Comparison of ENCODE assay signal across 9 cellular contexts in the genomic region with DNA sequence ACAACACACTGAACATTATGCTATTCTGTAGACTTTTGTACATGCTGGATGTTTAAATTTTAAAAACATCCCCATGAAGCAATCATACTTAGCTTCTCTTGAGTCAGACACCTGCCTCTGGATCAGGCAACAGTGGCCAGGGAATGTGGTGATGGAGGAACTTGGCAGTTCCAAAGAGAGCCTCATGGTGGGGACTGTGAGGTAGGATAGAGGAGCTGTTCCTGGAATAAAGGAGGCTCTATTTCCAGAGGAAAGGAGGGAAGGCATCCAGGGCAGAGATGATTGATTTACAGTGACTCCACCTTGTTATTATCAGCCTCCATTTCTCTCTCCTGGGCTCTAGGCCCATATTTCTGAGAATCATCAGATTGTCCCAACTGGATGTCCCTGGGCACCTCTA. TPM values are rescaled to one million over a fixed set of nuclear protein-coding genes. Genes with fewer than 3 reads are reported as not detected.
DNase-seq lines count a peak whose midpoint lies in the region; ATAC-seq lines count a peak whose summit lies in the region.
"Had no signal": no experiment of that assay in that cellular context is flagged by ENCODE, and none has a peak within 500 bp of the region (broad histone marks: within the 10 kb centered on the region; RNA-seq: fewer than 3 reads in every experiment).

No MANE protein-coding gene starts in this region.

- H3K18ac ChIP-seq in neuronal stem cell (ENCODE audit: low read length), result no peak overlapping the region

- H2BK15ac ChIP-seq in neuronal stem cell (ENCODE audit: low read length), result no peak overlapping the region

- H2AFZ ChIP-seq in neuronal stem cell (ENCODE audit: low read length), result no peak overlapping the region

- no peak overlapping the region for H3K27ac ChIP-seq in neuronal stem cell (replicated peaks; ENCODE audit: low read length)

- DNase-seq in DMS114 treated with DMSO at 0.1 percent for 48 hours (lab: John Stamatoyannopoulos, UW; ENCODE audit: unreplicated experiment), result peak; percentile 67
- DNase-seq in NCI-H526 (lab: John Stamatoyannopoulos, UW), result peak; percentile 17 to 71
- DNase-seq in neuronal stem cell (ENCODE audit: low spot score), result peak; percentile 8
- no peak for DNase-seq in stimulated activated naive CD4-positive, alpha-beta T cell (lab: John Stamatoyannopoulos, UW)
- DNase-seq in NCI-H2171 (lab: John Stamatoyannopoulos, UW), result no peak
- DNase-seq: effector memory CD8-positive, alpha-beta T cell had no signal

- H4K91ac ChIP-seq in neuronal stem cell (ENCODE audit: low read depth, low read length, poor library complexity), result no peak overlapping the region

- peaks cover 0 to under 1% (median 0%) of the 10 kb centered on the region in 3 experiments for H3K27me3 ChIP-seq in neuronal stem cell (ENCODE audit: control insufficient read depth in 3 of 3, insufficient read depth in 3 of 3, low read depth in 1 of 3, low read length in 3 of 3)

- H3K4me2 ChIP-seq in neuronal stem cell (ENCODE audit: insufficient read depth, low read length, poor library complexity, severe bottlenecking), result no peak overlapping the region

- no peaks in the 10 kb centered on the region for H3K36me3 ChIP-seq in neuronal stem cell (replicated peaks in 1 of 2; ENCODE audit: control insufficient read depth in 2 of 2, insufficient read depth in 2 of 2, low read length in 2 of 2)

- H3K23ac ChIP-seq in neuronal stem cell (ENCODE audit: low read depth, low read length, poor library complexity), result no peak overlapping the region

- peak; percentile 64 for ATAC-seq in esophagus mucosa
- no peak for ATAC-seq in GM21576 (IDR thresholded peaks at IDR 0.05; ENCODE audit: unreplicated experiment)
- no peak for ATAC-seq in GM21381 (IDR thresholded peaks at IDR 0.05; ENCODE audit: unreplicated experiment)
- ATAC-seq: effector memory CD8-positive, alpha-beta T cell had no signal

- no peaks in the 10 kb centered on the region for H3K4me1 ChIP-seq in neuronal stem cell (ENCODE audit: control insufficient read depth in 2 of 2, insufficient read depth in 1 of 2, low read depth in 1 of 2, low read length in 2 of 2)

- no peak overlapping the region for H3K14ac ChIP-seq in neuronal stem cell (ENCODE audit: low read length)

- H2BK12ac ChIP-seq in neuronal stem cell (ENCODE audit: low read length), result no peak overlapping the region

- H2BK5ac ChIP-seq in neuronal stem cell (ENCODE audit: low read length), result no peak overlapping the region

- H3K9ac ChIP-seq in neuronal stem cell (ENCODE audit: low read depth, low read length, poor library complexity), result no peak overlapping the region

- H2AK5ac ChIP-seq in neuronal stem cell (ENCODE audit: low read depth, low read length), result no peak overlapping the region

- H3K4me3 ChIP-seq in neuronal stem cell (ENCODE audit: low read length in 2 of 2), result no peak overlapping the region

- no peaks in the 10 kb centered on the region for H3K9me3 ChIP-seq in neuronal stem cell (replicated peaks in 1 of 2; ENCODE audit: control insufficient read depth in 2 of 2, insufficient read depth in 1 of 2, low read depth in 1 of 2, low read length in 2 of 2)

- H4K8ac ChIP-seq in neuronal stem cell (ENCODE audit: low read depth, low read length), result no peak overlapping the region

- H2BK120ac ChIP-seq in neuronal stem cell (ENCODE audit: low read depth, low read length), result no peak overlapping the region

- no peak overlapping the region for H3K4ac ChIP-seq in neuronal stem cell (ENCODE audit: low read length)

- H3K79me1 ChIP-seq in neuronal stem cell (ENCODE audit: low read depth, low read length), result no peaks in the 10 kb centered on the region

RNA-seq across cellular contexts. Expression of a gene that starts 35.0 kb away (rescaled TPM):
- 45.3 TPM for total RNA-seq in esophagus mucosa
- polyA plus RNA-seq in neuronal stem cell (2013, experiment 1 of 2), result 13.5 TPM
- 12.9 TPM for polyA plus RNA-seq in neuronal stem cell (2013, experiment 2 of 2)

Comparison
In these comparisons a context has a peak if more than half of its experiments do, and no peak if none do; other contexts are left out.
1. DNase-seq: peak in DMS114 treated with DMSO at 0.1 percent for 48 hours (single experiment), NCI-H526 (2 of 2) and neuronal stem cell (single experiment); none in stimulated activated naive CD4-positive, alpha-beta T cell (0 of 6) and NCI-H2171 (single experiment).